In genomic region chr16:1426734-1427451, GRCh38 we compare ENCODE assay signal across 14 cellular contexts. TPM values are rescaled to one million over a fixed set of nuclear protein-coding genes. Genes with fewer than 3 reads are reported as not detected.
DNase-seq lines count a peak whose midpoint lies in the region; ATAC-seq, FAIRE-seq and TF ChIP-seq lines count a peak whose summit lies in the region.
"Had no signal": no experiment of that assay in that cellular context is flagged by ENCODE, and none has a peak within 500 bp of the region (broad histone marks: within the 10 kb centered on the region; RNA-seq: fewer than 3 reads in every experiment).

No MANE protein-coding gene starts in this region.

- H3K4me1 Mint-ChIP-seq in WTC11, result no peaks in the 10 kb centered on the region

- H3K9me3 ChIP-seq in HepG2 (ENCODE audit: low read length) (no peaks in the 10 kb centered on the region), right lobe of liver (no peaks in the 10 kb centered on the region), tibial artery (no peaks in the 10 kb centered on the region), body of pancreas (no peaks in the 10 kb centered on the region)

- no peak overlapping the region for H3K9ac ChIP-seq in HepG2 (ENCODE audit: insufficient read depth, low read depth, low read length)

- no peaks in the 10 kb centered on the region for H3K9me3 Mint-ChIP-seq in WTC11
- H3K9me3 Mint-ChIP-seq: stimulated activated naive CD8-positive, alpha-beta T cell treated with anti-CD3 and anti-CD28 coated beads, Interleukin-15, amount 100 ng/mL, for 72 hours had no signal

- no TSS peak for BruUV-seq in HepG2 (replicated peaks; lab: Mats Ljungman, UMichigan)

- H3K36me3 ChIP-seq in HepG2 (replicated peaks in 1 of 2; ENCODE audit: control insufficient read depth in 1 of 2, insufficient read depth in 2 of 2, low read length in 2 of 2) (no peaks in the 10 kb centered on the region), right lobe of liver (no peaks in the 10 kb centered on the region), tibial artery (no peaks in the 10 kb centered on the region), body of pancreas (replicated peaks in 1 of 2; ENCODE audit: insufficient read depth in 1 of 2, low read depth in 2 of 2) (no peaks in the 10 kb centered on the region)

- CTCF ChIA-PET in HepG2 (lab: Yijun Ruan, JAX; ENCODE audit: low intra/inter-chr PET ratio, low total read pairs) (no interaction called here), WTC11 (lab: Charles Lee) (interaction anchor here (1.0 to 2.0 kb wide), 4 partner anchors 17 to 297 kb away, joined by 3 to 10 read pairs (median 4); partner anchors contain the start of gene CCDC154)

- H3K27ac ChIP-seq in HepG2 (ENCODE audit: extremely low read length, insufficient read depth, low read length) (no peak overlapping the region), right lobe of liver (no peak overlapping the region), tibial artery (no peak overlapping the region), body of pancreas (no peak overlapping the region), dorsolateral prefrontal cortex (no peak overlapping the region)

- H2AFZ ChIP-seq in HepG2 (ENCODE audit: low read length), result no peak overlapping the region

- no peak overlapping the region for H3K27ac Mint-ChIP-seq in WTC11

- TF ChIP-seq CTCF in HepG2 (CRISPR knock-in tag; IDR thresholded peaks at IDR 0.05) (no peak), right lobe of liver (IDR thresholded peaks at IDR 0.05) (no peak), WTC11 (IDR thresholded peaks at IDR 0.05) (no peak), tibial artery (IDR thresholded peaks at IDR 0.05) (no peak), body of pancreas (IDR thresholded peaks at IDR 0.05) (no peak), dorsolateral prefrontal cortex (IDR thresholded peaks at IDR 0.05 in 54 of 56, conservative IDR thresholded peaks at IDR 0.05 in 2 of 56; ENCODE audit: low read depth in 1 of 56, partially characterized antibody in 56 of 56) (no peak)

- TF ChIP-seq POLR2A in HepG2 (IDR thresholded peaks at IDR 0.05; ENCODE audit: insufficient read depth in 1 of 2, low read depth in 2 of 2, low read length in 2 of 2) (no peak), right lobe of liver (IDR thresholded peaks at IDR 0.05) (no peak), body of pancreas (IDR thresholded peaks at IDR 0.05) (no peak)

- H3K4me3 Mint-ChIP-seq in WTC11, result no peak overlapping the region
- H3K4me3 Mint-ChIP-seq: stimulated activated naive CD8-positive, alpha-beta T cell treated with anti-CD3 and anti-CD28 coated beads, Interleukin-15, amount 100 ng/mL, for 72 hours had no signal

- in situ Hi-C loops in HepG2 (cut with HindIII; ENCODE audit: extremely low pct_ligation_motif_present, low pct_unique_long_range_greater_than_20kb), result no loop called here

- DNase-seq in HepG2 (ENCODE audit: low spot score) (no peak), right lobe of liver (no peak), WTC11 (ENCODE audit: low spot score) (no peak), tibial artery (no peak), body of pancreas (no peak), dorsolateral prefrontal cortex (no peak)
- DNase-seq: effector CD8-positive, alpha-beta T cell; foreskin melanocyte; stimulated activated CD4-positive, alpha-beta T cell treated with anti-CD3 and anti-CD28 coated beads, Interleukin-4, amount 100 ng/mL, for 4 hours; stimulated activated naive CD8-positive, alpha-beta T cell treated with anti-CD3 and anti-CD28 coated beads, Interleukin-15, amount 100 ng/mL, for 72 hours had no signal

- no peaks in the 10 kb centered on the region for H3K27me3 Mint-ChIP-seq in WTC11 (ENCODE audit: low read depth)

- no peaks in the 10 kb centered on the region for H3K79me2 ChIP-seq in HepG2 (ENCODE audit: insufficient read depth, low read length)

- H3K4me1 ChIP-seq in HepG2 (ENCODE audit: insufficient read depth, low read length), result peaks cover 38% of the 10 kb centered on the region
- peaks cover 0 to 11% (median 5%) of the 10 kb centered on the region in 4 donors for H3K4me1 ChIP-seq in right lobe of liver
- H3K4me1 ChIP-seq in tibial artery, result peaks cover 0 to 15% (median under 1%) of the 10 kb centered on the region in 4 donors
- H3K4me1 ChIP-seq in body of pancreas, result peaks cover 15% of the 10 kb centered on the region

- TF ChIP-seq EP300 in HepG2 (IDR thresholded peaks at IDR 0.05; ENCODE audit: low read depth in 2 of 2, low read length in 2 of 2), result no peak
- no peak for TF ChIP-seq EP300 in HepG2 (CRISPR knock-in tag; IDR thresholded peaks at IDR 0.05; ENCODE audit: borderline replicate concordance)

- no peaks in the 10 kb centered on the region for H4K20me1 ChIP-seq in HepG2 (ENCODE audit: insufficient read depth, low read length)

- ATAC-seq in HepG2 (no peak), right lobe of liver (no peak), WTC11 (peak; percentile 13), body of pancreas (no peak)
- ATAC-seq: stimulated activated naive CD8-positive, alpha-beta T cell treated with anti-CD3 and anti-CD28 coated beads, Interleukin-15, amount 100 ng/mL, for 72 hours had no signal

- H3K27me3 ChIP-seq in HepG2 (ENCODE audit: control insufficient read depth in 1 of 2, insufficient read depth in 2 of 2, low read length in 2 of 2) (peaks cover 9 to 34% of the 10 kb centered on the region in 2 experiments), right lobe of liver (no peaks in the 10 kb centered on the region), tibial artery (peaks cover 0 to 24% of the 10 kb centered on the region in 2 donors), body of pancreas (no peaks in the 10 kb centered on the region), dorsolateral prefrontal cortex (no peaks in the 10 kb centered on the region)

- no peak overlapping the region for H3K4me2 ChIP-seq in HepG2 (ENCODE audit: low read depth, low read length)

- POLR2A ChIA-PET in HepG2 (lab: Yijun Ruan, JAX), result interaction anchor here (0.8 kb wide), 1 partner anchor 84 kb away, joined by 3 read pairs; no protein-coding TSS in a partner anchor
- POLR2A ChIA-PET in WTC11 (lab: Charles Lee), result no interaction called here

- H3K4me3 ChIP-seq in HepG2 (replicated peaks in 1 of 3; ENCODE audit: insufficient read depth in 1 of 3, low read depth in 2 of 3, low read length in 3 of 3), result no peak overlapping the region
- H3K4me3 ChIP-seq in right lobe of liver, result no peak overlapping the region
- H3K4me3 ChIP-seq in tibial artery, result no peak overlapping the region
- no peak overlapping the region for H3K4me3 ChIP-seq in body of pancreas
- H3K4me3 ChIP-seq in dorsolateral prefrontal cortex, result no peak overlapping the region

- no peak for FAIRE-seq in HepG2 (lab: Jason Lieb, UNC)
- FAIRE-seq: astrocyte, H54, islet of Langerhans had no signal

- intact Hi-C loops in HepG2 (cut with micrococcal nuclease; ENCODE audit: unreplicated experiment), result no loop called here
- intact Hi-C loops in right lobe of liver (cut with DNase I), result no loop called here
- intact Hi-C loops in tibial artery (cut with DNase I; ENCODE audit: low total_unique reads), result loop anchor here (10.0 kb wide), 1 partner anchor 48 kb away; the partner anchor contains the start of gene CLCN7
- intact Hi-C loops in body of pancreas (cut with DNase I), result no loop called here
- intact Hi-C loops in dorsolateral prefrontal cortex (cut with DNase I), result loop anchor here in 1 of 2 donors (10.0 kb wide), 3 partner anchors 338 to 742 kb away; partner anchors contain the start of genes JMJD8, RNF151, RPS2 and STUB1

- WGBS in HepG2 (ENCODE audit: low lambda C conversion rate), result 51% methylated on average over 11 of the region's 41 CpGs
- 100% methylated on average over 1 of the region's 41 CpGs for WGBS in right lobe of liver (ENCODE audit: insufficient coverage, low coverage, low lambda C conversion rate, missing lambda C conversion rate)
- 67 to 70% methylated on average over 13 to 41 of the region's 41 CpGs for WGBS in body of pancreas, 2 donors

- TF ChIP-seq RAD21 in HepG2 (CRISPR knock-in tag; IDR thresholded peaks at IDR 0.05), result no peak

- no peaks in the 10 kb centered on the region for H3K36me3 Mint-ChIP-seq in WTC11

RNA-seq across cellular contexts. Expression of gene PERCC1, which starts 4.0 kb away (rescaled TPM):
- total RNA-seq in HepG2 (2016; rRNA removed; fragmentation: Illumina TruSeq; extraction: Trizol) (0.15 TPM in 1 of 2 replicates, not detected in the other), right lobe of liver (not detected), WTC11 (2021) (not detected in 3 replicates), body of pancreas (not detected), dorsolateral prefrontal cortex (under 1 TPM in 2 of 120 experiments, not detected in 118; 0.58 to 0.76 TPM)
- total RNA-seq in HepG2 (2016; cell fraction: cytosol; rRNA removed; fragmentation: Illumina TruSeq; extraction: Trizol; ENCODE audit: low read depth), result not detected in 2 replicates
- 0.13 TPM in 1 of 2 replicates, not detected in the other for total RNA-seq in HepG2 (2016; cell fraction: insoluble cytoplasmic fraction; rRNA removed; fragmentation: Illumina TruSeq; extraction: Trizol)
- not detected in 2 replicates for total RNA-seq in HepG2 (2016; cell fraction: membrane; rRNA removed; fragmentation: Illumina TruSeq; extraction: Trizol)
- not detected in 2 replicates for total RNA-seq in HepG2 (2016; cell fraction: nucleus; rRNA removed; fragmentation: Illumina TruSeq; extraction: Trizol)
- not detected in 2 replicates for polyA plus RNA-seq in HepG2 (2011; rRNA removed)
- not detected in 2 replicates for polyA plus RNA-seq in HepG2 (2011; cell fraction: cytosol; rRNA removed)
- polyA plus RNA-seq in HepG2 (2011; cell fraction: nucleus; rRNA removed), result not detected in 2 replicates
- not detected in 2 replicates for polyA plus RNA-seq in HepG2 (2012)
- polyA plus RNA-seq in HepG2 (2016; cell fraction: cytosol; fragmentation: Illumina TruSeq; extraction: Trizol; ENCODE audit: low read depth), result not detected in 2 replicates
- not detected in 2 replicates for polyA plus RNA-seq in HepG2 (2016; cell fraction: insoluble cytoplasmic fraction; fragmentation: Illumina TruSeq; extraction: Trizol; ENCODE audit: low read depth)
- not detected in 2 replicates for polyA plus RNA-seq in HepG2 (2016; cell fraction: membrane; fragmentation: Illumina TruSeq; extraction: Trizol; ENCODE audit: low read depth)
- polyA plus RNA-seq in HepG2 (2016; cell fraction: nucleus; fragmentation: Illumina TruSeq; extraction: Trizol; ENCODE audit: insufficient read depth, low read depth), result not detected in 2 replicates
- polyA minus RNA-seq in HepG2 (2011; rRNA and poly(A)+ RNA removed; ENCODE audit: low replicate concordance), result not detected in 2 replicates
- polyA minus RNA-seq in HepG2 (2011; cell fraction: cytosol; rRNA and poly(A)+ RNA removed), result not detected in 2 replicates
- not detected in 2 replicates for polyA minus RNA-seq in HepG2 (2011; cell fraction: nucleus; rRNA and poly(A)+ RNA removed)
- total RNA-seq: astrocyte, M059J had no signal

RNA-seq across cellular contexts. Expression of gene UQCC4, which starts 6.3 kb away (rescaled TPM):
- total RNA-seq in HepG2 (2016; rRNA removed; fragmentation: Illumina TruSeq; extraction: Trizol) (29.6 and 29.9 TPM in 2 replicates), right lobe of liver (10 to 100 TPM in 1 of 6 experiments, 1 to 10 TPM in 5; 5.6 to 11.5 (median 6.0) TPM), WTC11 (2021) (16.2 to 17.0 TPM (median 16.9 TPM) in 3 replicates), body of pancreas (1 to 10 TPM in 1 of 2 donors, under 1 TPM in 1; 0.99 to 3.9 TPM), dorsolateral prefrontal cortex (10 to 100 TPM in 99 of 120 experiments, 1 to 10 TPM in 21; 6.3 to 19.7 (median 12.3) TPM)
- total RNA-seq in HepG2 (2016; cell fraction: cytosol; rRNA removed; fragmentation: Illumina TruSeq; extraction: Trizol; ENCODE audit: low read depth), result 22.0 and 23.6 TPM in 2 replicates
- total RNA-seq in HepG2 (2016; cell fraction: insoluble cytoplasmic fraction; rRNA removed; fragmentation: Illumina TruSeq; extraction: Trizol), result 27.3 and 30.2 TPM in 2 replicates
- 24.5 and 33.2 TPM in 2 replicates for total RNA-seq in HepG2 (2016; cell fraction: membrane; rRNA removed; fragmentation: Illumina TruSeq; extraction: Trizol)
- total RNA-seq in HepG2 (2016; cell fraction: nucleus; rRNA removed; fragmentation: Illumina TruSeq; extraction: Trizol), result 11.7 and 14.7 TPM in 2 replicates
- 17.6 and 19.2 TPM in 2 replicates for polyA plus RNA-seq in HepG2 (2011; rRNA removed)
- polyA plus RNA-seq in HepG2 (2011; cell fraction: cytosol; rRNA removed), result 21.5 and 24.4 TPM in 2 replicates
- polyA plus RNA-seq in HepG2 (2011; cell fraction: nucleus; rRNA removed), result 9.1 and 10.9 TPM in 2 replicates
- 8.9 and 10.5 TPM in 2 replicates for polyA plus RNA-seq in HepG2 (2012)
- polyA plus RNA-seq in HepG2 (2016; cell fraction: cytosol; fragmentation: Illumina TruSeq; extraction: Trizol; ENCODE audit: low read depth), result 13.9 and 22.1 TPM in 2 replicates
- 19.8 and 20.7 TPM in 2 replicates for polyA plus RNA-seq in HepG2 (2016; cell fraction: insoluble cytoplasmic fraction; fragmentation: Illumina TruSeq; extraction: Trizol; ENCODE audit: low read depth)
- polyA plus RNA-seq in HepG2 (2016; cell fraction: membrane; fragmentation: Illumina TruSeq; extraction: Trizol; ENCODE audit: low read depth), result 17.4 and 20.9 TPM in 2 replicates
- 20.4 and 23.0 TPM in 2 replicates for polyA plus RNA-seq in HepG2 (2016; cell fraction: nucleus; fragmentation: Illumina TruSeq; extraction: Trizol; ENCODE audit: insufficient read depth, low read depth)
- polyA minus RNA-seq in HepG2 (2011; rRNA and poly(A)+ RNA removed; ENCODE audit: low replicate concordance), result 10.9 and 14.0 TPM in 2 replicates
- polyA minus RNA-seq in HepG2 (2011; cell fraction: cytosol; rRNA and poly(A)+ RNA removed), result 5.3 and 5.4 TPM in 2 replicates
- 6.5 and 7.5 TPM in 2 replicates for polyA minus RNA-seq in HepG2 (2011; cell fraction: nucleus; rRNA and poly(A)+ RNA removed)

RNA-seq across cellular contexts. Expression of gene UNKL, which starts 12.4 kb away (rescaled TPM):
- total RNA-seq in HepG2 (2016; rRNA removed; fragmentation: Illumina TruSeq; extraction: Trizol) (11.0 and 17.6 TPM in 2 replicates), right lobe of liver (10 to 100 TPM in 4 of 6 experiments, 1 to 10 TPM in 2; 9.0 to 14.2 (median 12.0) TPM), WTC11 (2021) (42.0 to 53.3 TPM (median 42.3 TPM) in 3 replicates), body of pancreas (10 to 100 TPM; 11.2 to 21.4 TPM), dorsolateral prefrontal cortex (10 to 100 TPM; 25.4 to 69.9 (median 43.8) TPM)
- total RNA-seq in HepG2 (2016; cell fraction: cytosol; rRNA removed; fragmentation: Illumina TruSeq; extraction: Trizol; ENCODE audit: low read depth), result 5.5 and 6.6 TPM in 2 replicates
- 10.1 and 16.6 TPM in 2 replicates for total RNA-seq in HepG2 (2016; cell fraction: insoluble cytoplasmic fraction; rRNA removed; fragmentation: Illumina TruSeq; extraction: Trizol)
- 9.9 and 10.4 TPM in 2 replicates for total RNA-seq in HepG2 (2016; cell fraction: membrane; rRNA removed; fragmentation: Illumina TruSeq; extraction: Trizol)
- 12.2 and 16.5 TPM in 2 replicates for total RNA-seq in HepG2 (2016; cell fraction: nucleus; rRNA removed; fragmentation: Illumina TruSeq; extraction: Trizol)
- polyA plus RNA-seq in HepG2 (2011; rRNA removed), result 10.4 and 13.4 TPM in 2 replicates
- polyA plus RNA-seq in HepG2 (2011; cell fraction: cytosol; rRNA removed), result 3.3 and 4.7 TPM in 2 replicates
- polyA plus RNA-seq in HepG2 (2011; cell fraction: nucleus; rRNA removed), result 75.3 and 105 TPM in 2 replicates
- polyA plus RNA-seq in HepG2 (2012), result 7.2 and 11.6 TPM in 2 replicates
- 2.4 and 4.0 TPM in 2 replicates for polyA plus RNA-seq in HepG2 (2016; cell fraction: cytosol; fragmentation: Illumina TruSeq; extraction: Trizol; ENCODE audit: low read depth)
- 11.7 and 13.2 TPM in 2 replicates for polyA plus RNA-seq in HepG2 (2016; cell fraction: insoluble cytoplasmic fraction; fragmentation: Illumina TruSeq; extraction: Trizol; ENCODE audit: low read depth)
- polyA plus RNA-seq in HepG2 (2016; cell fraction: membrane; fragmentation: Illumina TruSeq; extraction: Trizol; ENCODE audit: low read depth), result 4.2 and 6.8 TPM in 2 replicates
- 48.5 and 55.0 TPM in 2 replicates for polyA plus RNA-seq in HepG2 (2016; cell fraction: nucleus; fragmentation: Illumina TruSeq; extraction: Trizol; ENCODE audit: insufficient read depth, low read depth)
- 14.8 and 18.0 TPM in 2 replicates for polyA minus RNA-seq in HepG2 (2011; rRNA and poly(A)+ RNA removed; ENCODE audit: low replicate concordance)
- polyA minus RNA-seq in HepG2 (2011; cell fraction: cytosol; rRNA and poly(A)+ RNA removed), result 7.9 and 12.6 TPM in 2 replicates
- 9.3 and 22.1 TPM in 2 replicates for polyA minus RNA-seq in HepG2 (2011; cell fraction: nucleus; rRNA and poly(A)+ RNA removed)

RNA-seq across cellular contexts. Expression of gene CCDC154, which starts 17.5 kb away (rescaled TPM):
- 1.5 and 1.8 TPM in 2 replicates for total RNA-seq in HepG2 (2016; rRNA removed; fragmentation: Illumina TruSeq; extraction: Trizol)
- total RNA-seq in HepG2 (2016; cell fraction: cytosol; rRNA removed; fragmentation: Illumina TruSeq; extraction: Trizol; ENCODE audit: low read depth), result 0.61 and 0.79 TPM in 2 replicates
- 1.4 and 1.7 TPM in 2 replicates for total RNA-seq in HepG2 (2016; cell fraction: insoluble cytoplasmic fraction; rRNA removed; fragmentation: Illumina TruSeq; extraction: Trizol)
- total RNA-seq in HepG2 (2016; cell fraction: membrane; rRNA removed; fragmentation: Illumina TruSeq; extraction: Trizol), result 0.83 and 1.1 TPM in 2 replicates
- total RNA-seq in HepG2 (2016; cell fraction: nucleus; rRNA removed; fragmentation: Illumina TruSeq; extraction: Trizol), result 0.31 TPM in 1 of 2 replicates, not detected in the other
- 0.84 and 0.92 TPM in 2 replicates for polyA plus RNA-seq in HepG2 (2011; rRNA removed)
- polyA plus RNA-seq in HepG2 (2011; cell fraction: cytosol; rRNA removed), result 0.24 and 0.56 TPM in 2 replicates
- polyA plus RNA-seq in HepG2 (2011; cell fraction: nucleus; rRNA removed), result 2.1 and 2.4 TPM in 2 replicates
- polyA plus RNA-seq in HepG2 (2012), result 0.48 and 1.2 TPM in 2 replicates
- polyA plus RNA-seq in HepG2 (2016; cell fraction: cytosol; fragmentation: Illumina TruSeq; extraction: Trizol; ENCODE audit: low read depth), result 0.92 and 1.0 TPM in 2 replicates
- polyA plus RNA-seq in HepG2 (2016; cell fraction: insoluble cytoplasmic fraction; fragmentation: Illumina TruSeq; extraction: Trizol; ENCODE audit: low read depth), result 0.65 and 1.6 TPM in 2 replicates
- 0.45 and 0.71 TPM in 2 replicates for polyA plus RNA-seq in HepG2 (2016; cell fraction: membrane; fragmentation: Illumina TruSeq; extraction: Trizol; ENCODE audit: low read depth)
- polyA plus RNA-seq in HepG2 (2016; cell fraction: nucleus; fragmentation: Illumina TruSeq; extraction: Trizol; ENCODE audit: insufficient read depth, low read depth), result 2.3 and 3.5 TPM in 2 replicates
- not detected in 2 replicates for polyA minus RNA-seq in HepG2 (2011; rRNA and poly(A)+ RNA removed; ENCODE audit: low replicate concordance)
- not detected in 2 replicates for polyA minus RNA-seq in HepG2 (2011; cell fraction: cytosol; rRNA and poly(A)+ RNA removed)
- polyA minus RNA-seq in HepG2 (2011; cell fraction: nucleus; rRNA and poly(A)+ RNA removed), result 0.12 and 0.26 TPM in 2 replicates
- total RNA-seq in right lobe of liver, result 1 to 10 TPM in 2 of 6 experiments, under 1 TPM in 3, not detected in 1; 0.25 to 1.7 (median 0.79) TPM
- total RNA-seq in WTC11 (2021), result 0.46 to 1.2 TPM (median 1.1 TPM) in 3 replicates
- 1 to 10 TPM; 2.1 to 2.3 TPM for total RNA-seq in body of pancreas
- 10 to 100 TPM in 7 of 120 experiments, 1 to 10 TPM in 113; 1.0 to 15.2 (median 5.1) TPM for total RNA-seq in dorsolateral prefrontal cortex
- total RNA-seq: M059J had no signal

RNA-seq across cellular contexts. Expression of gene CLCN7, which starts 47.9 kb away (rescaled TPM):
- total RNA-seq in HepG2 (2016; rRNA removed; fragmentation: Illumina TruSeq; extraction: Trizol) (9.8 and 25.1 TPM in 2 replicates), right lobe of liver (10 to 100 TPM; 36.0 to 50.8 (median 40.8) TPM), WTC11 (2021) (80.6 to 94.1 TPM (median 90.0 TPM) in 3 replicates), body of pancreas (100 to 1,000 TPM in 1 of 2 donors, 10 to 100 TPM in 1; 27.2 to 115 TPM), dorsolateral prefrontal cortex (100 to 1,000 TPM in 99 of 120 experiments, 10 to 100 TPM in 21; 75.5 to 169 (median 114) TPM)
- total RNA-seq in HepG2 (2016; cell fraction: cytosol; rRNA removed; fragmentation: Illumina TruSeq; extraction: Trizol; ENCODE audit: low read depth), result 8.5 and 9.5 TPM in 2 replicates
- 6.2 and 24.1 TPM in 2 replicates for total RNA-seq in HepG2 (2016; cell fraction: insoluble cytoplasmic fraction; rRNA removed; fragmentation: Illumina TruSeq; extraction: Trizol)
- 6.7 and 7.5 TPM in 2 replicates for total RNA-seq in HepG2 (2016; cell fraction: membrane; rRNA removed; fragmentation: Illumina TruSeq; extraction: Trizol)
- total RNA-seq in HepG2 (2016; cell fraction: nucleus; rRNA removed; fragmentation: Illumina TruSeq; extraction: Trizol), result 22.9 and 27.4 TPM in 2 replicates
- polyA plus RNA-seq in HepG2 (2011; rRNA removed), result 24.6 and 33.6 TPM in 2 replicates
- polyA plus RNA-seq in HepG2 (2011; cell fraction: cytosol; rRNA removed), result 11.6 and 26.3 TPM in 2 replicates
- 413 and 489 TPM in 2 replicates for polyA plus RNA-seq in HepG2 (2011; cell fraction: nucleus; rRNA removed)
- polyA plus RNA-seq in HepG2 (2012), result 30.8 and 56.7 TPM in 2 replicates
- polyA plus RNA-seq in HepG2 (2016; cell fraction: cytosol; fragmentation: Illumina TruSeq; extraction: Trizol; ENCODE audit: low read depth), result 1.7 and 1.8 TPM in 2 replicates
- 6.7 and 9.1 TPM in 2 replicates for polyA plus RNA-seq in HepG2 (2016; cell fraction: insoluble cytoplasmic fraction; fragmentation: Illumina TruSeq; extraction: Trizol; ENCODE audit: low read depth)
- polyA plus RNA-seq in HepG2 (2016; cell fraction: membrane; fragmentation: Illumina TruSeq; extraction: Trizol; ENCODE audit: low read depth), result 3.8 and 6.1 TPM in 2 replicates
- polyA plus RNA-seq in HepG2 (2016; cell fraction: nucleus; fragmentation: Illumina TruSeq; extraction: Trizol; ENCODE audit: insufficient read depth, low read depth), result 78.0 and 79.0 TPM in 2 replicates
- polyA minus RNA-seq in HepG2 (2011; rRNA and poly(A)+ RNA removed; ENCODE audit: low replicate concordance), result 47.8 and 83.3 TPM in 2 replicates
- polyA minus RNA-seq in HepG2 (2011; cell fraction: cytosol; rRNA and poly(A)+ RNA removed), result 15.7 and 20.3 TPM in 2 replicates
- polyA minus RNA-seq in HepG2 (2011; cell fraction: nucleus; rRNA and poly(A)+ RNA removed), result 46.9 and 49.4 TPM in 2 replicates
